Comparison of ENCODE assay signal across 10 cellular contexts in the genomic region with DNA sequence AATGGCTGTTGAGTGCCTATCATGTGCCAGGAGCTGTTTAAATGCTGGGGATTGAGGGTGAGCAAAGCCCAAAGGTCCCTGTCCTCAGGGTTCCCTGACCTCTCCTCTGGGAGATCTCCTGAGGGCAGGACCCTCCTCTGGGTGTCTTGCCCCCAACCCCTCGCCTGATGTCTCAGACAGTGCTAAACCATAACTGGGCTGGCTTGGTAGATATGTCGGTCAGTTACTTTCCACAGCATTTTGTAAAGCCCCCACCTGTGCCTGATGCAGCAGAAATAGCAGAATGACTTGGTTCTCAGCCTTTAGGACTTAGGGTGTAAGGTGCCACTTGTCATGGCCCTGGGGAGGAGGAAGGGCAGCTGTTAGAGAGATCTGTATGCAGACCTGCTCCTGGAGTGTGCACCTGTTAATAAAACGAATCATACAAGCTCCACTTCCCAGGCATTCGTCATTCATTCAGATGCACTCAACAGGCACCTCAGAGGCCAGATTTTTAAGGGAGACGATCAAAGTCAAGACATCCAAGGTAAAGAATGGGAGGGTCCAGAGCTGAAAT.
DNase-seq lines count a peak whose midpoint lies in the region; ATAC-seq, FAIRE-seq and TF ChIP-seq lines count a peak whose summit lies in the region.
"Had no signal": no experiment of that assay in that cellular context is flagged by ENCODE, and none has a peak within 500 bp of the region (broad histone marks: within the 10 kb centered on the region; RNA-seq: fewer than 3 reads in every experiment).

No MANE protein-coding gene starts in this region.

- no peaks in the 10 kb centered on the region for H3K27me3 Mint-ChIP-seq in neural crest cell (ENCODE audit: low read depth)
- peaks cover 4% of the 10 kb centered on the region for H3K27me3 Mint-ChIP-seq in nephron progenitor cell (ENCODE audit: low read depth, poor library complexity)

- no peaks in the 10 kb centered on the region for H3K9me3 ChIP-seq in K562 (replicated peaks; ENCODE audit: control insufficient read depth, insufficient read depth, low read depth, low read length)

- H3K27ac Mint-ChIP-seq in neural crest cell (ENCODE audit: unreplicated experiment) (peak overlapping the region; percentile 85), nephron progenitor cell (no peak overlapping the region)

- POLR2A ChIA-PET in K562 (lab: Yijun Ruan, JAX), result interaction anchor here (0.7 to 1.5 kb wide), 2 partner anchors 10 to 241 kb away, joined by 3 to 4 read pairs; no protein-coding TSS in a partner anchor

- 4% methylated on average over 5 of the region's 5 CpGs for WGBS in K562 (ENCODE audit: insufficient coverage, low coverage, missing lambda C conversion rate)

- TF ChIP-seq CTCF in K562 (IDR thresholded peaks at IDR 0.05 in 2 of 3, conservative IDR thresholded peaks at IDR 0.05 in 1 of 3; ENCODE audit: insufficient read depth in 2 of 3, low read depth in 1 of 3, low read length in 3 of 3) (no peak), neural crest cell (conservative IDR thresholded peaks at IDR 0.05) (no peak), nephron progenitor cell (IDR thresholded peaks at IDR 0.05) (no peak)

- in situ Hi-C loops in K562 (cut with MboI), result no loop called here

- peaks cover 6 to 68% of the 10 kb centered on the region in 2 experiments for H3K27me3 ChIP-seq in K562 (ENCODE audit: control insufficient read depth in 2 of 2, insufficient read depth in 2 of 2, low read length in 2 of 2)

- no peak for TF ChIP-seq POLR2A in K562 (conservative IDR thresholded peaks at IDR 0.05)

- intact Hi-C loops in K562 (cut with micrococcal nuclease), result no loop called here

- no peak overlapping the region for H3K4me3 ChIP-seq in K562

- peak; percentile 6 for ATAC-seq in HG03354 (IDR thresholded peaks at IDR 0.05; ENCODE audit: poor library complexity, severe bottlenecking, unreplicated experiment)
- no peak for ATAC-seq in K562

- no peaks in the 10 kb centered on the region for H3K79me2 ChIP-seq in K562 (ENCODE audit: control insufficient read depth, insufficient read depth, low read length)

- H3K9me3 Mint-ChIP-seq in neural crest cell (no peaks in the 10 kb centered on the region), nephron progenitor cell (no peaks in the 10 kb centered on the region)

- no peaks in the 10 kb centered on the region for H3K36me3 ChIP-seq in K562 (ENCODE audit: control insufficient read depth, insufficient read depth, low read length)

- DNase-seq in DMS79 (lab: John Stamatoyannopoulos, UW) (peak; percentile 27), K562 (ENCODE audit: extremely low read depth in 1 of 4, low spot score in 3 of 4) (no peak), neural crest cell (ENCODE audit: low read depth, low spot score) (no peak), epidermal melanocyte (ENCODE audit: insufficient read length, low spot score) (no peak), NCI-H146 treated with DMSO at 0.1 percent for 48 hours (lab: John Stamatoyannopoulos, UW; ENCODE audit: unreplicated experiment) (no peak), NCI-H187 treated with DMSO at 0.1 percent for 48 hours (lab: John Stamatoyannopoulos, UW) (no peak), nephron progenitor cell (no peak)
- DNase-seq: NCI-H1417 had no signal

- no peak for TF ChIP-seq RAD21 in K562 (CRISPR knock-in tag; conservative IDR thresholded peaks at IDR 0.05 in 1 of 2, IDR thresholded peaks at IDR 0.05 in 1 of 2)

- TF ChIP-seq EP300 in K562 (IDR thresholded peaks at IDR 0.05; ENCODE audit: low read length), result no peak

- H3K27ac ChIP-seq in K562 (ENCODE audit: extremely low read depth, low read depth, low read length), result no peak overlapping the region

- H3K4me3 Mint-ChIP-seq in neural crest cell, result no peak overlapping the region
- no peak overlapping the region for H3K4me3 Mint-ChIP-seq in nephron progenitor cell

- H3K9me1 ChIP-seq in K562 (ENCODE audit: control insufficient read depth, insufficient read depth, low read length), result no peaks in the 10 kb centered on the region

- no peak overlapping the region for H2AFZ ChIP-seq in K562 (ENCODE audit: low read depth, low read length)

- H4K20me1 ChIP-seq in K562 (replicated peaks; ENCODE audit: control insufficient read depth, insufficient read depth, low read length), result no peaks in the 10 kb centered on the region; the same call in 1 of the 2 replicates

- no peak overlapping the region for H3K4me2 ChIP-seq in K562 (ENCODE audit: insufficient read depth, low read length)

- peaks cover 6 to 7% of the 10 kb centered on the region in 2 experiments; a peak in 4 of 5 replicates for H3K4me1 ChIP-seq in K562 (replicated peaks in 1 of 2; ENCODE audit: control insufficient read depth in 2 of 2, insufficient read depth in 2 of 2, low read length in 2 of 2)

- H3K36me3 Mint-ChIP-seq in neural crest cell (ENCODE audit: low read depth) (peaks cover 3% of the 10 kb centered on the region), nephron progenitor cell (ENCODE audit: low read depth) (peaks cover 5% of the 10 kb centered on the region)

- FAIRE-seq in K562 (lab: Jason Lieb, UNC), result no peak
- FAIRE-seq: TTC549 had no signal

- no peak overlapping the region for H3K9ac ChIP-seq in K562 (ENCODE audit: insufficient read depth in 1 of 2, low read depth in 2 of 2, low read length in 2 of 2)

- no TSS peak for BruUV-seq in K562 (replicated peaks; lab: Mats Ljungman, UMichigan)

- CTCF ChIA-PET in K562 (lab: Yijun Ruan, JAX; ENCODE audit: low intra/inter-chr PET ratio), result no interaction called here

- peaks cover 63% of the 10 kb centered on the region for H3K4me1 Mint-ChIP-seq in neural crest cell
- peaks cover 49% of the 10 kb centered on the region for H3K4me1 Mint-ChIP-seq in nephron progenitor cell

TF ChIP-seq in K562, 482 proteins besides CTCF, POLR2A, EP300 and RAD21:
- TF ChIP-seq ZNF589 (CRISPR knock-in tag; IDR thresholded peaks at IDR 0.05; ENCODE audit: low read depth) (peak; percentile 55), ZNF175 (CRISPR knock-in tag; IDR thresholded peaks at IDR 0.05; ENCODE audit: low read depth) (peak; percentile 10; the same call in 1 of the 2 replicates), MNT (conservative IDR thresholded peaks at IDR 0.05) (no peak), NR2C2 (CRISPR knock-in tag; IDR thresholded peaks at IDR 0.05) (no peak), NR2C2 (tag; IDR thresholded peaks at IDR 0.05) (peak; percentile 20; the same call in 1 of the 2 replicates), HNRNPH1 (optimal IDR thresholded peaks at IDR 0.05; ENCODE audit: low read depth, low read length) (no peak), NFYB (IDR thresholded peaks at IDR 0.05; ENCODE audit: extremely low read depth, insufficient read length) (peak; percentile 5), KDM1A (IDR thresholded peaks at IDR 0.05) (no peak), ZNF140 (CRISPR knock-in tag; IDR thresholded peaks at IDR 0.05) (no peak), FOSL1 (tag; conservative IDR thresholded peaks at IDR 0.05) (peak; percentile 86), GTF2E2 (tag; IDR thresholded peaks at IDR 0.05) (no peak), MTA2 (IDR thresholded peaks at IDR 0.05; ENCODE audit: low read depth) (no peak), ATF3 (IDR thresholded peaks at IDR 0.05) (no peak), ATF3 (CRISPR knock-in tag; conservative IDR thresholded peaks at IDR 0.05) (0 out of 2 replicates have a peak, but pooled peaks have one; percentile 10), ATF7 (IDR thresholded peaks at IDR 0.05) (0 out of 2 replicates have a peak, but pooled peaks have one; percentile 3)
- TF ChIP-seq, protein P1, sequence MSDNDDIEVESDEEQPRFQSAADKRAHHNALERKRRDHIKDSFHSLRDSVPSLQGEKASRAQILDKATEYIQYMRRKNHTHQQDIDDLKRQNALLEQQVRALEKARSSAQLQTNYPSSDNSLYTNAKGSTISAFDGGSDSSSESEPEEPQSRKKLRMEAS (CRISPR knock-in tag; IDR thresholded peaks at IDR 0.05), result 0 out of 2 replicates have a peak, but pooled peaks have one; percentile 9
TF ChIP-seq in K562: peak in this region for 8.
